In genomic region chr9:127929044-127929979, GRCh38 we compare ENCODE assay signal across 12 cellular contexts. TPM values are rescaled to one million over a fixed set of nuclear protein-coding genes. Genes with fewer than 3 reads are reported as not detected.
DNase-seq lines count a peak whose midpoint lies in the region; ATAC-seq, FAIRE-seq and TF ChIP-seq lines count a peak whose summit lies in the region.
"Had no signal": no experiment of that assay in that cellular context is flagged by ENCODE, and none has a peak within 500 bp of the region (broad histone marks: within the 10 kb centered on the region; RNA-seq: fewer than 3 reads in every experiment).

No MANE protein-coding gene starts in this region.

- H3K36me3 Mint-ChIP-seq in activated B cell treated with CpG ODN at 0.5 μM for 24 hours (ENCODE audit: low read depth) = peaks cover 6% of the 10 kb centered on the region

- H3K36me3 ChIP-seq in kidney (ENCODE audit: control insufficient read depth in 1 of 2, insufficient read depth in 2 of 2, low read length in 2 of 2) = no peaks in the 10 kb centered on the region
- H3K36me3 ChIP-seq: gastrocnemius medialis had no signal

- H3K9me3 ChIP-seq in kidney (ENCODE audit: control insufficient read depth in 1 of 2, low read length in 2 of 2) = no peaks in the 10 kb centered on the region
- H3K9me3 ChIP-seq: BLaER1 treated with 17β-estradiol and CSF1 and Interleukin-3, amounts not matched to agents 10 nM and 100 nM; gastrocnemius medialis had no signal

- H3K9ac ChIP-seq in kidney (ENCODE audit: low read length in 2 of 2) = no peak overlapping the region

- CTCF ChIA-PET in activated B cell treated with CpG ODN at 0.5 μM for 24 hours (lab: Charles Lee) = interaction anchor here (1.2 to 1.8 kb wide), 3 partner anchors 8 to 106 kb away, joined by 5 to 7 read pairs (median 6); no protein-coding TSS in a partner anchor

- no peak for FAIRE-seq in kidney (lab: Jason Lieb, UNC)
- FAIRE-seq: bronchial epithelial cell had no signal

- no peak overlapping the region for H3K4me3 ChIP-seq in kidney (ENCODE audit: low read length in 2 of 2)

- TF ChIP-seq CTCF in activated B cell treated with CpG ODN at 0.5 μM for 24 hours (IDR thresholded peaks at IDR 0.05) (no peak), kidney (IDR thresholded peaks at IDR 0.05; ENCODE audit: borderline replicate concordance, extremely low read depth, insufficient read depth) (no peak)

- H3K27ac ChIP-seq in kidney (ENCODE audit: low read depth in 2 of 2, low read length in 2 of 2) = no peak overlapping the region
- H3K27ac ChIP-seq: BLaER1 treated with 17β-estradiol and CSF1 and Interleukin-3, amounts not matched to agents 10 nM and 100 nM; gastrocnemius medialis; GM23248 had no signal

- intact Hi-C loops in activated B cell treated with CpG ODN at 0.5 μM for 24 hours (cut with micrococcal nuclease) = no loop called here
- intact Hi-C loops in kidney (cut with DNase I) = no loop called here

- no peak for ATAC-seq in stimulated activated naive CD8-positive, alpha-beta T cell treated with anti-CD3 and anti-CD28 coated beads, Interleukin-15, amount 100 ng/mL, for 72 hours
- no peak for ATAC-seq in stimulated activated naive CD8-positive, alpha-beta T cell treated with anti-CD3 and anti-CD28 coated beads, Interleukin-15, Interleukin-2, amounts not matched to agents 100 U/mL and 50 U/mL, for 24 hours
- no peak for ATAC-seq in activated B cell treated with CpG ODN at 0.5 μM for 24 hours (ENCODE audit: low read depth)

- no peak for DNase-seq in stimulated activated naive CD8-positive, alpha-beta T cell treated with anti-CD3 and anti-CD28 coated beads, Interleukin-15, amount 100 ng/mL, for 72 hours
- DNase-seq in stimulated activated naive CD8-positive, alpha-beta T cell treated with anti-CD3 and anti-CD28 coated beads, Interleukin-15, Interleukin-2, amounts not matched to agents 100 U/mL and 50 U/mL, for 24 hours = no peak
- DNase-seq in activated B cell treated with CpG ODN at 0.5 μM for 24 hours = no peak
- peak; percentile 74 for DNase-seq in kidney
- no peak for DNase-seq in OCI-M2 (lab: John Stamatoyannopoulos, UW; ENCODE audit: unreplicated experiment)
- DNase-seq in activated CD4-positive, CD25-positive, alpha-beta regulatory T cell treated with anti-CD3 and anti-CD28 coated beads, Interleukin-2, amount 50 U/mL, for 72 hours = no peak
- no peak for DNase-seq in SHP77 (lab: John Stamatoyannopoulos, UW)
- no peak for DNase-seq in NCI-H345 (lab: John Stamatoyannopoulos, UW)
- DNase-seq: gastrocnemius medialis had no signal

- POLR2A ChIA-PET in activated B cell treated with CpG ODN at 0.5 μM for 24 hours (lab: Charles Lee) = interaction anchor here (0.6 to 1.4 kb wide), 7 partner anchors 8 to 478 kb away, joined by 3 to 10 read pairs (median 4); partner anchors contain the start of genes LRSAM1, RPL12 and ST6GALNAC4

- no peak overlapping the region for H3K27ac Mint-ChIP-seq in stimulated activated naive CD8-positive, alpha-beta T cell treated with anti-CD3 and anti-CD28 coated beads, Interleukin-15, amount 100 ng/mL, for 72 hours
- no peak overlapping the region for H3K27ac Mint-ChIP-seq in activated B cell treated with CpG ODN at 0.5 μM for 24 hours

- H3K4me1 ChIP-seq in kidney (ENCODE audit: control insufficient read depth in 1 of 2, insufficient read depth in 1 of 2, low read depth in 1 of 2, low read length in 2 of 2) = peaks cover 0 to 24% of the 10 kb centered on the region in 2 donors

- H3K4me3 Mint-ChIP-seq in stimulated activated naive CD8-positive, alpha-beta T cell treated with anti-CD3 and anti-CD28 coated beads, Interleukin-15, amount 100 ng/mL, for 72 hours = peak overlapping the region; percentile 51 to 87
- peak overlapping the region; percentile 78 for H3K4me3 Mint-ChIP-seq in activated B cell treated with CpG ODN at 0.5 μM for 24 hours

- no peaks in the 10 kb centered on the region for H3K9me3 Mint-ChIP-seq in stimulated activated naive CD8-positive, alpha-beta T cell treated with anti-CD3 and anti-CD28 coated beads, Interleukin-15, amount 100 ng/mL, for 72 hours
- no peaks in the 10 kb centered on the region for H3K9me3 Mint-ChIP-seq in activated B cell treated with CpG ODN at 0.5 μM for 24 hours

- H3K4me1 Mint-ChIP-seq in stimulated activated naive CD8-positive, alpha-beta T cell treated with anti-CD3 and anti-CD28 coated beads, Interleukin-15, amount 100 ng/mL, for 72 hours = peaks cover 71% of the 10 kb centered on the region
- peaks cover 32% of the 10 kb centered on the region for H3K4me1 Mint-ChIP-seq in activated B cell treated with CpG ODN at 0.5 μM for 24 hours

- H3K27me3 Mint-ChIP-seq in stimulated activated naive CD8-positive, alpha-beta T cell treated with anti-CD3 and anti-CD28 coated beads, Interleukin-15, amount 100 ng/mL, for 72 hours = peaks cover 36% of the 10 kb centered on the region
- H3K27me3 Mint-ChIP-seq in activated B cell treated with CpG ODN at 0.5 μM for 24 hours = peaks cover 3% of the 10 kb centered on the region

RNA-seq across cellular contexts. Expression of gene PIP5KL1, which starts 1.3 kb away (rescaled TPM):
- total RNA-seq in activated B cell treated with CpG ODN at 0.5 μM for 24 hours (1.7 and 1.8 TPM in 2 replicates), kidney (3.0 TPM)
- polyA plus RNA-seq in kidney (ENCODE audit: insufficient read depth, low read depth, low replicate concordance) = 4.3 TPM

RNA-seq across cellular contexts. Expression of gene DPM2, which starts 8.3 kb away (rescaled TPM):
- 41.4 and 50.6 TPM in 2 replicates for total RNA-seq in activated B cell treated with CpG ODN at 0.5 μM for 24 hours
- 42.8 TPM for total RNA-seq in kidney
- 70.0 TPM for polyA plus RNA-seq in kidney (ENCODE audit: insufficient read depth, low read depth, low replicate concordance)

RNA-seq across cellular contexts. Expression of gene ST6GALNAC4, which starts 12.5 kb away (rescaled TPM):
- total RNA-seq in activated B cell treated with CpG ODN at 0.5 μM for 24 hours (71.3 and 85.4 TPM in 2 replicates), kidney (31.4 TPM)
- 31.6 TPM for polyA plus RNA-seq in kidney (ENCODE audit: insufficient read depth, low read depth, low replicate concordance)

RNA-seq across cellular contexts. Expression of gene ST6GALNAC6, which starts 29.9 kb away (rescaled TPM):
- total RNA-seq in activated B cell treated with CpG ODN at 0.5 μM for 24 hours (39.9 and 47.5 TPM in 2 replicates), kidney (74.6 TPM)
- 75.0 TPM for polyA plus RNA-seq in kidney (ENCODE audit: insufficient read depth, low read depth, low replicate concordance)

RNA-seq across cellular contexts. Expression of gene EEIG1, which starts 51.5 kb away (rescaled TPM):
- total RNA-seq in activated B cell treated with CpG ODN at 0.5 μM for 24 hours (65.8 and 88.1 TPM in 2 replicates), kidney (75.9 TPM)
- 34.3 TPM for polyA plus RNA-seq in kidney (ENCODE audit: insufficient read depth, low read depth, low replicate concordance)
